In genomic region chr3:185308126-185308754, GRCh38 we compare ENCODE assay signal across 9 cellular contexts. TPM values are rescaled to one million over a fixed set of nuclear protein-coding genes. Genes with fewer than 3 reads are reported as not detected.
DNase-seq lines count a peak whose midpoint lies in the region; ATAC-seq and TF ChIP-seq lines count a peak whose summit lies in the region.
"Had no signal": no experiment of that assay in that cellular context is flagged by ENCODE, and none has a peak within 500 bp of the region (broad histone marks: within the 10 kb centered on the region; RNA-seq: fewer than 3 reads in every experiment).

No MANE protein-coding gene starts in this region.

- no peaks in the 10 kb centered on the region for H3K27me3 ChIP-seq in PC-3 (ENCODE audit: low read length)
- H3K27me3 ChIP-seq: BLaER1 had no signal

- no peak overlapping the region for H3K27ac Mint-ChIP-seq in activated naive CD8-positive, alpha-beta T cell treated with anti-CD3 and anti-CD28 coated beads for 36 hours

- intact Hi-C loops in PC-3 (cut with micrococcal nuclease) = no loop called here

- peaks cover 42% of the 10 kb centered on the region for H3K36me3 Mint-ChIP-seq in activated naive CD8-positive, alpha-beta T cell treated with anti-CD3 and anti-CD28 coated beads for 36 hours

- H2AFZ ChIP-seq in PC-3 (ENCODE audit: low read length) = no peak overlapping the region

- DNase-seq in NCI-H1436 (lab: John Stamatoyannopoulos, UW) (peak; percentile 49), NCI-H1436 treated with DMSO at 0.1 percent for 48 hours (lab: John Stamatoyannopoulos, UW) (no peak), PC-3 (peak; percentile 84), iris pigment epithelial cell (ENCODE audit: low read depth) (peak; percentile 70)
- peak; percentile 21 for DNase-seq in activated naive CD8-positive, alpha-beta T cell treated with anti-CD3 and anti-CD28 coated beads for 36 hours
- peak; percentile 35 to 38 for DNase-seq in stimulated activated CD4-positive, alpha-beta T cell treated with anti-CD3 and anti-CD28 coated beads, Interleukin-4, amount 100 ng/mL, for 48 hours (ENCODE audit: low read depth in 2 of 2)

- no peaks in the 10 kb centered on the region for H3K79me2 ChIP-seq in PC-3 (ENCODE audit: low read length)

- no peak overlapping the region for H3K4me3 ChIP-seq in PC-3 (ENCODE audit: low read length)
- H3K4me3 ChIP-seq: BLaER1 had no signal

- no peaks in the 10 kb centered on the region for H3K27me3 Mint-ChIP-seq in activated naive CD8-positive, alpha-beta T cell treated with anti-CD3 and anti-CD28 coated beads for 36 hours

- H3K9me3 ChIP-seq in PC-3 (ENCODE audit: low read length) = no peaks in the 10 kb centered on the region

- no TSS peak for BruUV-seq in PC-3 (replicated peaks; lab: Mats Ljungman, UMichigan)

- H3K4me1 Mint-ChIP-seq in activated naive CD8-positive, alpha-beta T cell treated with anti-CD3 and anti-CD28 coated beads for 36 hours = no peaks in the 10 kb centered on the region

- ATAC-seq in HG03378 (IDR thresholded peaks at IDR 0.05; ENCODE audit: unreplicated experiment) (peak; percentile 46), PC-3 (peak; percentile 74), GM21390 (IDR thresholded peaks at IDR 0.05; ENCODE audit: unreplicated experiment) (no peak)

- no peaks in the 10 kb centered on the region for H3K4me1 ChIP-seq in PC-3 (ENCODE audit: insufficient read depth, low read length)
- H3K4me1 ChIP-seq: BLaER1 had no signal

- CTCF ChIA-PET in PC-3 (lab: Charles Lee) = interaction anchor here (1.4 kb wide), 1 partner anchor 9 kb away, joined by 4 read pairs; no protein-coding TSS in a partner anchor

- H3K9ac ChIP-seq in PC-3 (ENCODE audit: low read length) = no peak overlapping the region
- H3K9ac ChIP-seq: BLaER1 had no signal

- H4K20me1 ChIP-seq in PC-3 (ENCODE audit: low read length) = no peaks in the 10 kb centered on the region
- H4K20me1 ChIP-seq: BLaER1 had no signal

- no peaks in the 10 kb centered on the region for H3K9me2 ChIP-seq in PC-3 (replicated peaks; ENCODE audit: low read length)

- no peak overlapping the region for H3K4me2 ChIP-seq in PC-3 (ENCODE audit: low read length)
- H3K4me2 ChIP-seq: BLaER1 had no signal

- no peak overlapping the region for H3K4me3 Mint-ChIP-seq in activated naive CD8-positive, alpha-beta T cell treated with anti-CD3 and anti-CD28 coated beads for 36 hours

- no peaks in the 10 kb centered on the region for H3F3A ChIP-seq in PC-3 (ENCODE audit: low read length, unreplicated experiment)

- H3K9me3 Mint-ChIP-seq in activated naive CD8-positive, alpha-beta T cell treated with anti-CD3 and anti-CD28 coated beads for 36 hours = peaks cover 12% of the 10 kb centered on the region

- POLR2A ChIA-PET in PC-3 (lab: Charles Lee; ENCODE audit: unreplicated experiment) = interaction anchor here (0.6 kb wide), 1 partner anchor 211 kb away, joined by 4 read pairs; no protein-coding TSS in a partner anchor

- H3K27ac ChIP-seq in PC-3 (ENCODE audit: low read length) = no peak overlapping the region
- H3K27ac ChIP-seq: BLaER1 had no signal

- TF ChIP-seq CTCF in PC-3 (conservative IDR thresholded peaks at IDR 0.05; ENCODE audit: low read depth, low read length) = peak; percentile 82

- H3K36me3 ChIP-seq in PC-3 (ENCODE audit: low read depth, low read length) = peaks cover 15% of the 10 kb centered on the region
- H3K36me3 ChIP-seq: BLaER1 had no signal

RNA-seq across cellular contexts. Expression of gene EHHADH, which starts 54.4 kb away (rescaled TPM):
- total RNA-seq in PC-3 (2014; rRNA removed) = 6.6 and 7.1 TPM in 2 replicates
- 1 to 10 TPM; 5.4 to 6.1 TPM for total RNA-seq in activated naive CD8-positive, alpha-beta T cell treated with anti-CD3 and anti-CD28 coated beads for 36 hours

RNA-seq across cellular contexts. Expression of gene MAP3K13, which starts 54.7 kb away (rescaled TPM):
- 24.0 and 24.4 TPM in 2 replicates for total RNA-seq in PC-3 (2014; rRNA removed)
- 10 to 100 TPM; 13.8 to 14.8 TPM for total RNA-seq in activated naive CD8-positive, alpha-beta T cell treated with anti-CD3 and anti-CD28 coated beads for 36 hours
